In the genomic region with DNA sequence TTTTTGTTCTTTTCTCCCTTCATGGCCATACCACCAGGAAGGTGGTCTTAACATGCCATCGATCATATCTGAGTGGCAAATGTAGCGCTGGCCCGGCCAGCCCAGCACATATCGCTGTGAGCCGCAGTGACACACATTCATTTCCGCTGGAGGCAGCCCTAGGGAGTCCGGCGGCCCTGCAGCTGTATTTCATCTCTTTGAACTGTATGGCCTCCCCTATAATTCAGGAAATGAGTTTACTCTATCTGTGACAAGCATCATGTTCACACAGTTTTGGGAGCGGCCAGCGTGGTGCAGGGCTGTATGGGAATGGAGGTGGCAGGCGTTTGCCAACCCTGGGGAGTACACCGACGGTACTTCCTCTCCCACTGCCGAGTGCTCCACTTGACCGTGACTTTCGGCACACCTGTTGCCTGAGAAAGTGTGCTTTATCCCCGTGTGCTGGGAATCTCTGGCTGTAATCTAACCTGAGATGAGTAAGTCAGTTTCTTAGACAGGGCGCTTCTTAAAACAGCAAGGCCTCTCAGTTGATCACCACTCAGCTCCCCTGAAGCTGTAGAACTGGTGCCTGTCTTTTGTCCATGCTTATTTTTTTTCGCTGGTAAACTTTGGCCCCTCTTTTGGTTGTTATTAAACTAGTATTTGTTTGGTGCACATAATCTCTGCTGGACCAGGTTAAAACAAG, we compare ENCODE assay signal across 8 cellular contexts.
DNase-seq lines count a peak whose midpoint lies in the region; ATAC-seq, FAIRE-seq and TF ChIP-seq lines count a peak whose summit lies in the region.

No MANE protein-coding gene starts in this region.

- H3K9me2 ChIP-seq in Loucy (replicated peaks; ENCODE audit: low read depth, low read length), result no peaks in the 10 kb centered on the region

- peaks cover 0 to 3% (median 0%) of the 10 kb centered on the region in 3 donors for H3K36me3 Mint-ChIP-seq in CD8-positive, alpha-beta memory T cell
- H3K36me3 Mint-ChIP-seq in activated CD4-positive, alpha-beta T cell treated with anti-CD3 and anti-CD28 coated beads, Interleukin-2, amount 10 ng/mL, durations not matched to agents 24 days and 14 days (ENCODE audit: low read depth), result peaks cover 2% of the 10 kb centered on the region

- FAIRE-seq in HTR-8/SVneo (lab: Jason Lieb, UNC), result no peak

- no peaks in the 10 kb centered on the region for H3K27me3 ChIP-seq in CD8-positive, alpha-beta memory T cell (ENCODE audit: insufficient read depth, low read length, poor library complexity, severe bottlenecking)
- H3K27me3 ChIP-seq in Loucy (ENCODE audit: insufficient read depth, low read length, poor library complexity, severe bottlenecking), result no peaks in the 10 kb centered on the region

- no peaks in the 10 kb centered on the region for H3K9me3 ChIP-seq in CD8-positive, alpha-beta memory T cell (ENCODE audit: low read length)
- no peaks in the 10 kb centered on the region for H3K9me3 ChIP-seq in Loucy (ENCODE audit: insufficient read depth, low read depth, low read length)

- no peaks in the 10 kb centered on the region for H3K36me3 ChIP-seq in CD8-positive, alpha-beta memory T cell (ENCODE audit: insufficient read depth, low read length)
- no peaks in the 10 kb centered on the region for H3K36me3 ChIP-seq in Loucy (ENCODE audit: insufficient read depth, low read length)

- peak; percentile 31 to 68 (median 35) for DNase-seq in CD8-positive, alpha-beta memory T cell
- DNase-seq in activated CD4-positive, alpha-beta T cell treated with anti-CD3 and anti-CD28 coated beads, Interleukin-2, amount 10 ng/mL, durations not matched to agents 24 days and 14 days, result peak; percentile 88
- peak; percentile 19 to 23 for DNase-seq in stimulated activated CD8-positive, alpha-beta memory T cell treated with anti-CD3 and anti-CD28 coated beads, Interleukin-7, amount 100 ng/mL, for 1 hour (ENCODE audit: low read depth in 2 of 2)
- no peak for DNase-seq in midbrain (lab: John Stamatoyannopoulos, UW)
- no peak for DNase-seq in HTR-8/SVneo (ENCODE audit: insufficient read length, low spot score)

- H3F3A ChIP-seq in Loucy (ENCODE audit: low read depth), result peaks cover 5% of the 10 kb centered on the region

- H2AFZ ChIP-seq in Loucy (ENCODE audit: low read length), result no peak overlapping the region

- peak; percentile 86 for ATAC-seq in GM21528 (IDR thresholded peaks at IDR 0.05; ENCODE audit: low FRiP score, unreplicated experiment)
- peak; percentile 41 for ATAC-seq in esophagus mucosa

- H3K27ac Mint-ChIP-seq in CD8-positive, alpha-beta memory T cell, result peak overlapping the region; percentile 73 to 95 (median 88)
- H3K27ac Mint-ChIP-seq in activated CD4-positive, alpha-beta T cell treated with anti-CD3 and anti-CD28 coated beads, Interleukin-2, amount 10 ng/mL, durations not matched to agents 24 days and 14 days, result peak overlapping the region; percentile 95

- TF ChIP-seq CTCF in Loucy (conservative IDR thresholded peaks at IDR 0.05; ENCODE audit: low read length), result no peak

- H3K9ac ChIP-seq in Loucy (ENCODE audit: low read depth, low read length, poor library complexity, severe bottlenecking), result peak overlapping the region; percentile 69

- H3K9me3 Mint-ChIP-seq in CD8-positive, alpha-beta memory T cell, result no peaks in the 10 kb centered on the region
- no peaks in the 10 kb centered on the region for H3K9me3 Mint-ChIP-seq in activated CD4-positive, alpha-beta T cell treated with anti-CD3 and anti-CD28 coated beads, Interleukin-2, amount 10 ng/mL, durations not matched to agents 24 days and 14 days

- H3K27ac ChIP-seq in CD8-positive, alpha-beta memory T cell (ENCODE audit: low read depth, low read length), result no peak overlapping the region

- H3K4me2 ChIP-seq in Loucy (ENCODE audit: low read depth, low read length, poor library complexity, severe bottlenecking), result peak overlapping the region; percentile 80

- peak overlapping the region in 6 of 7 donors; percentile 75 to 86 (median 78) for H3K4me3 Mint-ChIP-seq in CD8-positive, alpha-beta memory T cell
- H3K4me3 Mint-ChIP-seq in activated CD4-positive, alpha-beta T cell treated with anti-CD3 and anti-CD28 coated beads, Interleukin-2, amount 10 ng/mL, durations not matched to agents 24 days and 14 days, result peak overlapping the region; percentile 80

- POLR2A ChIA-PET in CD8-positive, alpha-beta memory T cell (lab: Charles Lee), result interaction anchor here (1.0 kb wide), 1 partner anchor 15 kb away, joined by 5 read pairs; no protein-coding TSS in a partner anchor

- CTCF ChIA-PET in CD8-positive, alpha-beta memory T cell (lab: Charles Lee), result interaction anchor here (1.2 to 4.4 kb wide), 3 partner anchors 8 to 372 kb away, joined by 3 to 13 read pairs (median 4); no protein-coding TSS in a partner anchor

- H3K4me1 ChIP-seq in CD8-positive, alpha-beta memory T cell (ENCODE audit: insufficient read depth, low read length), result peaks cover 31% of the 10 kb centered on the region
- H3K4me1 ChIP-seq in Loucy (ENCODE audit: insufficient read depth, low read length, poor library complexity, severe bottlenecking), result peaks cover 92% of the 10 kb centered on the region

- peak overlapping the region; percentile 45 for H3K4me3 ChIP-seq in CD8-positive, alpha-beta memory T cell (ENCODE audit: low read length)
- peak overlapping the region; percentile 64 for H3K4me3 ChIP-seq in Loucy (ENCODE audit: low read length, poor library complexity, severe bottlenecking)

- H3K79me2 ChIP-seq in Loucy (ENCODE audit: insufficient read depth, low read length), result no peaks in the 10 kb centered on the region

- no peaks in the 10 kb centered on the region for H4K20me1 ChIP-seq in Loucy (ENCODE audit: insufficient read depth, low read length, poor library complexity, severe bottlenecking)

- H3K4me1 Mint-ChIP-seq in CD8-positive, alpha-beta memory T cell, result peaks cover 27 to 53% (median 34%) of the 10 kb centered on the region in 3 donors
- peaks cover 57% of the 10 kb centered on the region for H3K4me1 Mint-ChIP-seq in activated CD4-positive, alpha-beta T cell treated with anti-CD3 and anti-CD28 coated beads, Interleukin-2, amount 10 ng/mL, durations not matched to agents 24 days and 14 days

- intact Hi-C loops in activated CD4-positive, alpha-beta T cell treated with anti-CD3 and anti-CD28 coated beads, Interleukin-2, amount 10 ng/mL, durations not matched to agents 24 days and 14 days (cut with micrococcal nuclease), result loop anchor here (1.0 to 2.0 kb wide), 3 partner anchors 14 to 28 kb away; no protein-coding TSS in a partner anchor

- peaks cover 0 to 1% of the 10 kb centered on the region in 2 donors for H3K27me3 Mint-ChIP-seq in CD8-positive, alpha-beta memory T cell
- H3K27me3 Mint-ChIP-seq in activated CD4-positive, alpha-beta T cell treated with anti-CD3 and anti-CD28 coated beads, Interleukin-2, amount 10 ng/mL, durations not matched to agents 24 days and 14 days, result no peaks in the 10 kb centered on the region

Comparison
In these comparisons a context has a peak if more than half of its experiments do, and no peak if none do; other contexts are left out.
1. DNase-seq: peak in CD8-positive, alpha-beta memory T cell (5 of 5), activated CD4-positive, alpha-beta T cell treated with anti-CD3 and anti-CD28 coated beads, Interleukin-2, amount 10 ng/mL, durations not matched to agents 24 days and 14 days (single experiment) and stimulated activated CD8-positive, alpha-beta memory T cell treated with anti-CD3 and anti-CD28 coated beads, Interleukin-7, amount 100 ng/mL, for 1 hour (2 of 2); none in midbrain (single experiment) and HTR-8/SVneo (single experiment).